ENCODE assay signal across 14 cellular contexts in the genomic region with DNA sequence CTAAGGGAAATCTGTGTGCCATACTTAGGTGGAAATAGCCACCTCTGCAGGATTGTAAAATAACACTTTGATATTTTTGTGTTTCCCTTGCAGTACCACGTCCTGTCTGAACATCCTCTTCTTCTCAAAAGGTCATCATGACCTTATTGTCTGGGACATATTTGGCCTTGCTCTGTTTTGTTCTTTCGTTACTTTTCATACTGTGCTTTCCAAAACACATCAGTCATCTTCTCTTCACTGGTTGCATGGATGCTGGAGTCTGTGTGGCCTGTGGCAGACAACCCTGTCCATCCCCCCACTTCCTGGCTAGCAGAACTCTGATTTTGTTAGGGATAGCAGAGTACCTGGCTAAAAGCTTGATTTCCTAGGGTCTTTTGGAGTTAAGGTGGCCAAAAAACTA. TPM values are rescaled to one million over a fixed set of nuclear protein-coding genes. Genes with fewer than 3 reads are reported as not detected.
"Had no signal": no experiment of that assay in that cellular context is flagged by ENCODE, and none has a peak within 500 bp of the region (broad histone marks: within the 10 kb centered on the region; RNA-seq: fewer than 3 reads in every experiment).

No MANE protein-coding gene starts in this region.

- H3K4me3 ChIP-seq: colonic mucosa, heart right ventricle, smooth muscle cell, thoracic aorta, transverse colon had no signal

- H3K4me1 Mint-ChIP-seq: naive thymus-derived CD4-positive, alpha-beta T cell had no signal

- DNase-seq: cerebellar nuclear complex; colonic mucosa; dermis blood vessel endothelial cell; endodermal cell; heart right ventricle; hypothalamus; kidney glomerular epithelial cell; naive thymus-derived CD4-positive, alpha-beta T cell; right cardiac atrium; stimulated activated CD4-positive, alpha-beta T cell treated with anti-CD3 and anti-CD28 coated beads, Interleukin-2, amount 100 ng/mL, for 48 hours; transverse colon had no signal

- H3K4me1 ChIP-seq: colonic mucosa, transverse colon had no signal

- ATAC-seq: naive thymus-derived CD4-positive, alpha-beta T cell; right cardiac atrium had no signal

- H3K4me3 Mint-ChIP-seq: endodermal cell; naive thymus-derived CD4-positive, alpha-beta T cell; stimulated activated naive CD8-positive, alpha-beta T cell treated with anti-CD3 and anti-CD28 coated beads, Interleukin-15, Interleukin-2, amounts not matched to agents 100 ng/mL and 50 ng/mL, for 24 hours had no signal

- H3K27ac Mint-ChIP-seq: endodermal cell; naive thymus-derived CD4-positive, alpha-beta T cell; stimulated activated naive CD8-positive, alpha-beta T cell treated with anti-CD3 and anti-CD28 coated beads, Interleukin-15, Interleukin-2, amounts not matched to agents 100 ng/mL and 50 ng/mL, for 24 hours had no signal

- H3K4me2 ChIP-seq: smooth muscle cell had no signal

- H3K36me3 ChIP-seq: colonic mucosa, heart right ventricle, thoracic aorta, transverse colon had no signal

- H3K27me3 ChIP-seq: colonic mucosa had no signal

- H3K27ac ChIP-seq: colonic mucosa, heart right ventricle, thoracic aorta, transverse colon had no signal

- H3K9me3 ChIP-seq: colonic mucosa, thoracic aorta, transverse colon had no signal

RNA-seq across cellular contexts. Expression of a gene that starts 9.4 kb away (rescaled TPM):
- polyA plus RNA-seq: naive thymus-derived CD4-positive, alpha-beta T cell had no signal
